In genomic region chr7:89761173-89761572, GRCh38 we compare ENCODE assay signal across 20 cellular contexts.
DNase-seq lines count a peak whose midpoint lies in the region; ATAC-seq, FAIRE-seq and TF ChIP-seq lines count a peak whose summit lies in the region.
"Had no signal": no experiment of that assay in that cellular context is flagged by ENCODE, and none has a peak within 500 bp of the region (broad histone marks: within the 10 kb centered on the region; RNA-seq: fewer than 3 reads in every experiment).

No MANE protein-coding gene starts in this region.

- DNase-seq in effector memory CD8-positive, alpha-beta T cell = no peak
- DNase-seq in kidney = peak; percentile 41
- DNase-seq in spleen = peak; percentile 52
- peak; percentile 50 for DNase-seq in upper lobe of right lung
- DNase-seq in smooth muscle cell (lab: John Stamatoyannopoulos, UW; ENCODE audit: unreplicated experiment) = no peak
- DNase-seq in putamen (ENCODE audit: low spot score) = no peak
- no peak for DNase-seq in activated CD4-positive, alpha-beta T cell treated with anti-CD3 and anti-CD28 coated beads for 48 hours
- DNase-seq: CD4-positive, CD25-positive, alpha-beta regulatory T cell; H7; HFFc6; MG63; NCI-H1048; NCI-H1417 treated with DMSO at 0.1 percent for 48 hours; NCI-H187; NCI-H446; NCI-H526 had no signal

- no peak for FAIRE-seq in kidney (lab: Jason Lieb, UNC)
- FAIRE-seq: GM12878, HepG2, K562 had no signal

- H3K9me3 Mint-ChIP-seq in effector memory CD8-positive, alpha-beta T cell = peaks cover 0 to 1% of the 10 kb centered on the region in 2 donors

- intact Hi-C loops in kidney (cut with DNase I) (no loop called here), spleen (cut with DNase I; ENCODE audit: low total_unique reads) (no loop called here), upper lobe of right lung (cut with DNase I) (no loop called here)

- no peak overlapping the region for H3K4me3 Mint-ChIP-seq in effector memory CD8-positive, alpha-beta T cell
- H3K4me3 Mint-ChIP-seq: CD4-positive, CD25-positive, alpha-beta regulatory T cell; HFFc6 had no signal

- H3K27ac ChIP-seq in kidney (ENCODE audit: low read depth in 2 of 2, low read length in 2 of 2) (no peak overlapping the region), spleen (no peak overlapping the region), upper lobe of right lung (no peak overlapping the region), smooth muscle cell (ENCODE audit: low read depth) (no peak overlapping the region)
- H3K27ac ChIP-seq: HL-60 had no signal

- no peak overlapping the region for H2AFZ ChIP-seq in smooth muscle cell (ENCODE audit: low read depth)

- no peaks in the 10 kb centered on the region for H3K4me1 Mint-ChIP-seq in effector memory CD8-positive, alpha-beta T cell (ENCODE audit: low read depth in 2 of 2)
- H3K4me1 Mint-ChIP-seq: CD4-positive, CD25-positive, alpha-beta regulatory T cell had no signal

- H3K4me3 ChIP-seq in kidney (ENCODE audit: low read length in 2 of 2) (no peak overlapping the region), spleen (no peak overlapping the region), upper lobe of right lung (no peak overlapping the region), smooth muscle cell (no peak overlapping the region)
- H3K4me3 ChIP-seq: GM12878, K562, MG63 had no signal

- no peaks in the 10 kb centered on the region for H3K9me3 ChIP-seq in kidney (ENCODE audit: control insufficient read depth in 1 of 2, low read length in 2 of 2)
- peaks cover 0 to 5% (median 0%) of the 10 kb centered on the region in 8 donors for H3K9me3 ChIP-seq in spleen
- no peaks in the 10 kb centered on the region for H3K9me3 ChIP-seq in upper lobe of right lung
- no peaks in the 10 kb centered on the region for H3K9me3 ChIP-seq in smooth muscle cell (replicated peaks; ENCODE audit: low read depth)
- H3K9me3 ChIP-seq: MG63 had no signal

- H3F3A ChIP-seq in smooth muscle cell (ENCODE audit: low read depth) = no peaks in the 10 kb centered on the region

- TF ChIP-seq POLR2A in spleen (IDR thresholded peaks at IDR 0.05) = no peak

- H3K27me3 ChIP-seq in spleen (replicated peaks in 1 of 7) (no peaks in the 10 kb centered on the region), upper lobe of right lung (no peaks in the 10 kb centered on the region), smooth muscle cell (ENCODE audit: low read depth) (no peaks in the 10 kb centered on the region)
- H3K27me3 ChIP-seq: MG63 had no signal

- no peaks in the 10 kb centered on the region for H3K36me3 ChIP-seq in kidney (ENCODE audit: control insufficient read depth in 1 of 2, insufficient read depth in 2 of 2, low read length in 2 of 2)
- no peaks in the 10 kb centered on the region for H3K36me3 ChIP-seq in spleen
- no peaks in the 10 kb centered on the region for H3K36me3 ChIP-seq in upper lobe of right lung
- no peaks in the 10 kb centered on the region for H3K36me3 ChIP-seq in smooth muscle cell (ENCODE audit: low read depth)
- H3K36me3 ChIP-seq: MG63 had no signal

- 70 to 100% (median 93%) methylated on average over 1 of the region's 1 CpG; no CpG with 5 or more reads in 1 of the 5 donors for WGBS in spleen, 5 donors
- 75% methylated on average over 1 of the region's 1 CpG for WGBS in smooth muscle cell (ENCODE audit: low lambda C conversion rate)

- H3K9ac ChIP-seq in kidney (ENCODE audit: low read length in 2 of 2) (no peak overlapping the region), smooth muscle cell (ENCODE audit: low read depth) (no peak overlapping the region)

- TF ChIP-seq CTCF in kidney (IDR thresholded peaks at IDR 0.05; ENCODE audit: borderline replicate concordance, extremely low read depth, insufficient read depth) (no peak), spleen (IDR thresholded peaks at IDR 0.05 in 8 of 11, conservative IDR thresholded peaks at IDR 0.05 in 3 of 11) (no peak), upper lobe of right lung (IDR thresholded peaks at IDR 0.05) (no peak), smooth muscle cell (IDR thresholded peaks at IDR 0.05; ENCODE audit: borderline replicate concordance, insufficient read depth, poor library complexity, severe bottlenecking) (no peak)

- H3K4me1 ChIP-seq in kidney (ENCODE audit: control insufficient read depth in 1 of 2, insufficient read depth in 1 of 2, low read depth in 1 of 2, low read length in 2 of 2) = no peaks in the 10 kb centered on the region
- H3K4me1 ChIP-seq in spleen = no peaks in the 10 kb centered on the region
- no peaks in the 10 kb centered on the region for H3K4me1 ChIP-seq in upper lobe of right lung
- no peaks in the 10 kb centered on the region for H3K4me1 ChIP-seq in smooth muscle cell (ENCODE audit: low read depth)

- H4K20me1 ChIP-seq in smooth muscle cell (ENCODE audit: low read depth) = no peaks in the 10 kb centered on the region

- peak; percentile 7 for ATAC-seq in effector memory CD8-positive, alpha-beta T cell (replicated peaks)
- peak; percentile 54 for ATAC-seq in upper lobe of right lung
- ATAC-seq: GM12878, HepG2, K562 had no signal

- no peaks in the 10 kb centered on the region for H3K79me2 ChIP-seq in smooth muscle cell (ENCODE audit: low read depth)

- no peak overlapping the region for H3K4me2 ChIP-seq in smooth muscle cell

- H3K36me3 Mint-ChIP-seq in effector memory CD8-positive, alpha-beta T cell (ENCODE audit: insufficient read depth) = no peaks in the 10 kb centered on the region
- H3K36me3 Mint-ChIP-seq: CD4-positive, CD25-positive, alpha-beta regulatory T cell had no signal

- H3K27ac Mint-ChIP-seq in effector memory CD8-positive, alpha-beta T cell = no peak overlapping the region
- H3K27ac Mint-ChIP-seq: CD4-positive, CD25-positive, alpha-beta regulatory T cell; HFFc6 had no signal

- no peaks in the 10 kb centered on the region for H3K27me3 Mint-ChIP-seq in effector memory CD8-positive, alpha-beta T cell
- H3K27me3 Mint-ChIP-seq: CD4-positive, CD25-positive, alpha-beta regulatory T cell had no signal

Comparison
In these comparisons a context has a peak if more than half of its experiments do, and no peak if none do; other contexts are left out.
1. DNase-seq: peak in kidney (single experiment), spleen (single experiment) and upper lobe of right lung (single experiment); none in effector memory CD8-positive, alpha-beta T cell (0 of 3), smooth muscle cell (single experiment), putamen (single experiment) and activated CD4-positive, alpha-beta T cell treated with anti-CD3 and anti-CD28 coated beads for 48 hours (single experiment).